7 cellular contexts compared by ENCODE assay signal in the genomic region with DNA sequence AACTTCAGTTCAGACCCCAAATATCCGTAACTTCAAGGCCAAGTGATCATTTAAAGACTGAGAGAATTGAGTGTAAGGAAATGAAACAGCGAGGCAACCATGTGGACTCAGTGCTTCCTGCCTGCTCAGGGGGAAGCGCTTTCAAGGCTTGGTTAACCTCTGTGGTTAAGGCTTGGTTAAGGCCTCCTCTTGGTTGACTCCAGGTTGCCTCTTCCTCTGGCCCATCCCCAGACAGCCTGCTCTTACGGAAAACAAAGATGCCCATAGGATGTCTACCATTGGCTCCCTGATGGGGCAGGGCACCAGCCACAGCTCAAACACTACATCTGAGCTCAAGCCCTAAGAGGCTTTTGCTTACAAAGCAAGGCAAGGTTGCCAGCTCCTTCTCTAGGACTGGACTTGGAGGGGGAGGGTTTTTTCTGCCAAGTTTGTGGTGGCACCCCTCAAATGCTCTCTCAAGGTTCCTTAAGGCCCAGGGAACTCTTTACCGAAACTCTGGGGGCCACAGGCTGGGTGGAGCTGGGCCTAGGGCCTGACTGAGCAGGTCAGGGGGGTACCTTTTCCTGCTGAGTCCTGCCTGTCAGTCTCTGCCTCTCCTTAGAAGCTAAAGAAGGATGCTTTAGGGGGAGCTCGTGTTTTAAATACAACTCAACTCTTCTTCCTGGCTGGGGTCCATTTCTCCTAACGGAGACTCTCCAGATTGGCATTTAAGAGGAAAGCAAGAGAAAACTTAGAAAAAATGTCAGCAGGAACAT.
DNase-seq lines count a peak whose midpoint lies in the region; ATAC-seq and FAIRE-seq lines count a peak whose summit lies in the region.

No MANE protein-coding gene starts in this region.

- H3K27ac Mint-ChIP-seq in T-helper 2 cell treated with Interferon-gamma antibody and Interleukin-4, amounts not matched to agents 5 μg/mL and 100 μg/mL, for 36 hours: peak overlapping the region; percentile 22

- ATAC-seq in HG03039 (IDR thresholded peaks at IDR 0.05; ENCODE audit: unreplicated experiment): peak; percentile 81

- DNase-seq in GM19239 (ENCODE audit: insufficient read length, low spot score): peak; percentile 71
- DNase-seq in T-helper 2 cell treated with Interferon-gamma antibody and Interleukin-4, amounts not matched to agents 5 μg/mL and 100 μg/mL, for 36 hours (ENCODE audit: low spot score): peak; percentile 60
- peak; percentile 70 for DNase-seq in germinal center (ENCODE audit: low spot score)
- no peak for DNase-seq in DMS53 treated with DMSO at 0.1 percent for 48 hours (lab: John Stamatoyannopoulos, UW; ENCODE audit: unreplicated experiment)
- no peak for DNase-seq in NCI-H2171 (lab: John Stamatoyannopoulos, UW)
- no peak for DNase-seq in ecto neural progenitor cell (ENCODE audit: low spot score)

- peak; percentile 98 for FAIRE-seq in GM19239 (lab: Jason Lieb, UNC)

- peaks cover 59% of the 10 kb centered on the region for H3K27me3 Mint-ChIP-seq in T-helper 2 cell treated with Interferon-gamma antibody and Interleukin-4, amounts not matched to agents 5 μg/mL and 100 μg/mL, for 36 hours (ENCODE audit: low read depth)

- no peaks in the 10 kb centered on the region for H3K9me3 Mint-ChIP-seq in T-helper 2 cell treated with Interferon-gamma antibody and Interleukin-4, amounts not matched to agents 5 μg/mL and 100 μg/mL, for 36 hours

- peaks cover 22% of the 10 kb centered on the region for H3K4me1 Mint-ChIP-seq in T-helper 2 cell treated with Interferon-gamma antibody and Interleukin-4, amounts not matched to agents 5 μg/mL and 100 μg/mL, for 36 hours (ENCODE audit: low read depth)

- H3K4me3 Mint-ChIP-seq in T-helper 2 cell treated with Interferon-gamma antibody and Interleukin-4, amounts not matched to agents 5 μg/mL and 100 μg/mL, for 36 hours: peak overlapping the region; percentile 25

- no peaks in the 10 kb centered on the region for H3K36me3 Mint-ChIP-seq in T-helper 2 cell treated with Interferon-gamma antibody and Interleukin-4, amounts not matched to agents 5 μg/mL and 100 μg/mL, for 36 hours (ENCODE audit: low read depth)

Comparison
In these comparisons a context has a peak if more than half of its experiments do, and no peak if none do; other contexts are left out.
1. DNase-seq: peak in GM19239 (single experiment), T-helper 2 cell treated with Interferon-gamma antibody and Interleukin-4, amounts not matched to agents 5 μg/mL and 100 μg/mL, for 36 hours (single experiment) and germinal center (single experiment); none in DMS53 treated with DMSO at 0.1 percent for 48 hours (single experiment), NCI-H2171 (single experiment) and ecto neural progenitor cell (single experiment).